ENCODE assay signal across 8 cellular contexts in the genomic region with DNA sequence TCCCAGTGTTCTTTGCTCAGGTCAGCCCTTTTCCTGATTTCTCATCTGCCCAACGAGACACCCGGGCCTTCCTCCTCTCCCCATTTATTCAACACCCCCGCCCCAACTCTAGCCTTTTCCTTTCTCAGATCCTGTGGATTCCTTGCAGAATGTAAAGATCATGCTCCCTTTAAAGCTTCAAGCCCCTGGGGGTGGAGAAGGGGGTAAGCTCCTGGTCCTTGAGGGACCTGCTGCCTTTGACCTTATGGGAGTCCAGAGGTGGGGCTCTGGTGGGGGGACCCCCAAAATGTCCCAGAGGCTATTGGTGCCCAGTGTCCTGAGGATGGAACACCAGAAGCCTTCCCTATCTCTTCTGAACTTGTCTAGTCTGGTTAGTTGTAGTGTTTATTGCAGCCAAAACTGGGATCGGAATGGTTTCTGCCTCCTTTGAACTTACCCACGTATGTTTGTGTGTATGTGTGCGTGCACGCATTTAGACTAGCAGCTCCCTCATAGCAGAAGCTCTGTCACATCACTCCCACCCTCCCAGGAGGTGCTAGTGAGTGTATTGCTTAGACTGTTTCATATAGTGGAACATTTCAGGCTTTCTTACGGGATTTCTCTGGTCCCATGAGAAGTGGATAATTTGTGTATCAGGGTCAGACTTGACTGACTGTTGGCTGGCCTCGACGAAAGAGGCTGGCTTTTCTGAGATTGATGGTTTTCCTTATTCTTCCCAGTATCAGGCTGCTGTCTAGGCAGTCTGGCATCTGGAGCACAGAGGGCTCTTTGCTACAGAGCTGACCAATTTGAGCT. TPM values are rescaled to one million over a fixed set of nuclear protein-coding genes. Genes with fewer than 3 reads are reported as not detected.
A peak's percentile ranks its signal among the peaks of the same experiment; 100 is the strongest.
DNase-seq lines count a peak whose midpoint lies in the region; ATAC-seq and TF ChIP-seq lines count a peak whose summit lies in the region.

No MANE protein-coding gene starts in this region.

- intact Hi-C loops in testis (cut with DNase I; ENCODE audit: low total_unique reads) = loop anchor here (10.0 kb wide), 1 partner anchor 213 kb away; no protein-coding TSS in a partner anchor

- no peak for ATAC-seq in activated naive CD8-positive, alpha-beta T cell treated with anti-CD3 and anti-CD28 coated beads, Interleukin-2, amount 10 ng/mL, durations not matched to agents 7 days and 5 days (ENCODE audit: low read depth)
- ATAC-seq in GM21515 (IDR thresholded peaks at IDR 0.05; ENCODE audit: unreplicated experiment) = no peak

- no peaks in the 10 kb centered on the region for H3K9me3 ChIP-seq in testis

- H3K9me3 Mint-ChIP-seq in activated naive CD8-positive, alpha-beta T cell treated with anti-CD3 and anti-CD28 coated beads, Interleukin-2, amount 10 ng/mL, durations not matched to agents 7 days and 5 days = no peaks in the 10 kb centered on the region

- peaks cover 17% of the 10 kb centered on the region for H3K36me3 Mint-ChIP-seq in activated naive CD8-positive, alpha-beta T cell treated with anti-CD3 and anti-CD28 coated beads, Interleukin-2, amount 10 ng/mL, durations not matched to agents 7 days and 5 days

- peak overlapping the region; percentile 92 for H3K4me3 Mint-ChIP-seq in activated naive CD8-positive, alpha-beta T cell treated with anti-CD3 and anti-CD28 coated beads, Interleukin-2, amount 10 ng/mL, durations not matched to agents 7 days and 5 days

- no peak for TF ChIP-seq POLR2A in testis (IDR thresholded peaks at IDR 0.05)

- H3K27ac Mint-ChIP-seq in activated naive CD8-positive, alpha-beta T cell treated with anti-CD3 and anti-CD28 coated beads, Interleukin-2, amount 10 ng/mL, durations not matched to agents 7 days and 5 days = peak overlapping the region; percentile 86

- peaks cover 34% of the 10 kb centered on the region for H3K4me1 Mint-ChIP-seq in activated naive CD8-positive, alpha-beta T cell treated with anti-CD3 and anti-CD28 coated beads, Interleukin-2, amount 10 ng/mL, durations not matched to agents 7 days and 5 days

- TF ChIP-seq CTCF in testis (IDR thresholded peaks at IDR 0.05) = no peak

- peaks cover 28% of the 10 kb centered on the region for H3K4me1 ChIP-seq in testis

- 11 to 14% methylated on average over 9 to 10 of the region's 10 CpGs for WGBS in testis, 2 donors

- no peaks in the 10 kb centered on the region for H3K27me3 ChIP-seq in testis

- H3K4me3 ChIP-seq in testis = peak overlapping the region; percentile 67 to 71

- POLR2A ChIA-PET in activated naive CD8-positive, alpha-beta T cell treated with anti-CD3 and anti-CD28 coated beads, Interleukin-2, amount 10 ng/mL, durations not matched to agents 7 days and 5 days (lab: Charles Lee) = interaction anchor here (1.3 to 3.5 kb wide), 7 partner anchors 9 to 152 kb away, joined by 3 to 47 read pairs (median 16); partner anchors contain the start of genes FAM114A2 and MFAP3

- H3K27ac ChIP-seq in testis = peak overlapping the region in 1 of 2 donors; percentile 23

- H3K27me3 Mint-ChIP-seq in activated naive CD8-positive, alpha-beta T cell treated with anti-CD3 and anti-CD28 coated beads, Interleukin-2, amount 10 ng/mL, durations not matched to agents 7 days and 5 days = peaks cover 6% of the 10 kb centered on the region

- no peaks in the 10 kb centered on the region for H3K36me3 ChIP-seq in testis (ENCODE audit: low read depth, missing control alignments)

- peak; percentile 23 for DNase-seq in stimulated activated CD4-positive, alpha-beta T cell treated with anti-CD3 and anti-CD28 coated beads, Interleukin-15, amount 100 ng/mL, for 24 hours
- DNase-seq in stimulated activated CD4-positive, alpha-beta T cell treated with anti-CD3 and anti-CD28 coated beads, Interleukin-4, amount 100 ng/mL, for 4 hours = no peak
- no peak for DNase-seq in activated naive CD8-positive, alpha-beta T cell treated with anti-CD3 and anti-CD28 coated beads, Interleukin-2, amount 10 ng/mL, durations not matched to agents 7 days and 5 days
- DNase-seq in islet precursor cell (peak; percentile 72), testis (peak; percentile 30), mucosa of gallbladder (ENCODE audit: low spot score) (no peak), NCI-H2107 treated with DMSO at 0.1 percent for 48 hours (lab: John Stamatoyannopoulos, UW; ENCODE audit: unreplicated experiment) (no peak)

RNA-seq across cellular contexts. Expression of gene GALNT10, which starts 1.1 kb away (rescaled TPM):
- 10 to 100 TPM; 34.6 to 36.0 TPM for total RNA-seq in activated naive CD8-positive, alpha-beta T cell treated with anti-CD3 and anti-CD28 coated beads, Interleukin-2, amount 10 ng/mL, durations not matched to agents 7 days and 5 days
- 10 to 100 TPM; 17.2 to 19.3 TPM for total RNA-seq in testis
- polyA plus RNA-seq in testis (ENCODE audit: insufficient read depth, low read depth, low replicate concordance) = 15.7 TPM
- total RNA-seq in mucosa of gallbladder = 50.8 TPM

Comparison
In these comparisons a context has a peak if more than half of its experiments do, and no peak if none do; other contexts are left out.
1. DNase-seq: peak in stimulated activated CD4-positive, alpha-beta T cell treated with anti-CD3 and anti-CD28 coated beads, Interleukin-15, amount 100 ng/mL, for 24 hours (single experiment), islet precursor cell (single experiment) and testis (single experiment); none in stimulated activated CD4-positive, alpha-beta T cell treated with anti-CD3 and anti-CD28 coated beads, Interleukin-4, amount 100 ng/mL, for 4 hours (0 of 2), activated naive CD8-positive, alpha-beta T cell treated with anti-CD3 and anti-CD28 coated beads, Interleukin-2, amount 10 ng/mL, durations not matched to agents 7 days and 5 days (single experiment), mucosa of gallbladder (single experiment) and NCI-H2107 treated with DMSO at 0.1 percent for 48 hours (single experiment).